8 cellular contexts compared by ENCODE assay signal in genomic region chr12:122064034-122064777, GRCh38. TPM values are rescaled to one million over a fixed set of nuclear protein-coding genes. Genes with fewer than 3 reads are reported as not detected.
DNase-seq lines count a peak whose midpoint lies in the region; ATAC-seq and TF ChIP-seq lines count a peak whose summit lies in the region.

No MANE protein-coding gene starts in this region.

- H3K4me3 ChIP-seq in esophagus muscularis mucosa (no peak overlapping the region), thoracic aorta (no peak overlapping the region)

- peak overlapping the region; percentile 79 to 84 (median 82) for H3K27ac ChIP-seq in esophagus muscularis mucosa (replicated peaks in 1 of 4)
- H3K27ac ChIP-seq in thoracic aorta = peak overlapping the region; percentile 87 to 89

- TF ChIP-seq POLR2A in esophagus muscularis mucosa (IDR thresholded peaks at IDR 0.05; ENCODE audit: low read depth) = no peak

- ATAC-seq in thoracic aorta (ENCODE audit: insufficient number of reproducible peaks, low FRiP score, low read depth) = no peak

- H3K27me3 Mint-ChIP-seq in activated CD4-positive, alpha-beta T cell treated with anti-CD3 and anti-CD28 coated beads, Interleukin-2, amount 10 ng/mL, durations not matched to agents 7 days and 5 days = no peaks in the 10 kb centered on the region

- H3K27ac Mint-ChIP-seq in activated CD4-positive, alpha-beta T cell treated with anti-CD3 and anti-CD28 coated beads, Interleukin-2, amount 10 ng/mL, durations not matched to agents 7 days and 5 days = no peak overlapping the region

- H3K9me3 Mint-ChIP-seq in activated CD4-positive, alpha-beta T cell treated with anti-CD3 and anti-CD28 coated beads, Interleukin-2, amount 10 ng/mL, durations not matched to agents 7 days and 5 days = no peaks in the 10 kb centered on the region

- POLR2A ChIA-PET in activated CD4-positive, alpha-beta T cell treated with anti-CD3 and anti-CD28 coated beads, Interleukin-2, amount 10 ng/mL, durations not matched to agents 7 days and 5 days (lab: Charles Lee) = no interaction called here

- no peaks in the 10 kb centered on the region for H3K27me3 ChIP-seq in esophagus muscularis mucosa
- H3K27me3 ChIP-seq in thoracic aorta (replicated peaks; ENCODE audit: insufficient read depth) = no peaks in the 10 kb centered on the region

- CTCF ChIA-PET in activated CD4-positive, alpha-beta T cell treated with anti-CD3 and anti-CD28 coated beads, Interleukin-2, amount 10 ng/mL, durations not matched to agents 7 days and 5 days (lab: Charles Lee) = no interaction called here

- WGBS in esophagus muscularis mucosa = 68% methylated on average over 14 of the region's 14 CpGs

- H3K4me1 ChIP-seq in esophagus muscularis mucosa (peaks cover 42 to 84% (median 74%) of the 10 kb centered on the region in 4 donors), thoracic aorta (ENCODE audit: control insufficient read depth in 1 of 2, low read depth in 2 of 2) (peaks cover 15 to 47% of the 10 kb centered on the region in 2 donors)

- TF ChIP-seq CTCF in esophagus muscularis mucosa (IDR thresholded peaks at IDR 0.05) (peak in 1 of 3 experiments; percentile 29), thoracic aorta (IDR thresholded peaks at IDR 0.05) (no peak)

- intact Hi-C loops in esophagus muscularis mucosa (cut with DNase I) = no loop called here

- TF ChIP-seq EP300 in esophagus muscularis mucosa (IDR thresholded peaks at IDR 0.05) = no peak

- H3K4me1 Mint-ChIP-seq in activated CD4-positive, alpha-beta T cell treated with anti-CD3 and anti-CD28 coated beads, Interleukin-2, amount 10 ng/mL, durations not matched to agents 7 days and 5 days = peaks cover 34% of the 10 kb centered on the region

- H3K36me3 ChIP-seq in esophagus muscularis mucosa = peaks cover 0 to 6% (median 2%) of the 10 kb centered on the region in 4 donors
- H3K36me3 ChIP-seq in thoracic aorta = peaks cover 4% of the 10 kb centered on the region

- no peaks in the 10 kb centered on the region for H3K36me3 Mint-ChIP-seq in activated CD4-positive, alpha-beta T cell treated with anti-CD3 and anti-CD28 coated beads, Interleukin-2, amount 10 ng/mL, durations not matched to agents 7 days and 5 days (ENCODE audit: low read depth)

- no peak overlapping the region for H3K4me3 Mint-ChIP-seq in activated CD4-positive, alpha-beta T cell treated with anti-CD3 and anti-CD28 coated beads, Interleukin-2, amount 10 ng/mL, durations not matched to agents 7 days and 5 days

- peak; percentile 83 for DNase-seq in COLO829 (ENCODE audit: low spot score)
- peak; percentile 99 for DNase-seq in HCEC 1CT
- peak; percentile 13 for DNase-seq in NCI-H2227 treated with DMSO at 0.1 percent for 48 hours (lab: John Stamatoyannopoulos, UW)
- peak; percentile 31 for DNase-seq in activated CD4-positive, alpha-beta T cell treated with anti-CD3 and anti-CD28 coated beads, Interleukin-2, amount 10 ng/mL, durations not matched to agents 7 days and 5 days
- DNase-seq in esophagus muscularis mucosa (ENCODE audit: extremely low spot score) = peak; percentile 95
- peak; percentile 28 for DNase-seq in middle frontal gyrus (ENCODE audit: extremely low spot score, low spot score)
- no peak for DNase-seq in thoracic aorta (ENCODE audit: low spot score)
- DNase-seq in T1000 (lab: John Stamatoyannopoulos, UW) = no peak

- H3K9me3 ChIP-seq in esophagus muscularis mucosa = no peaks in the 10 kb centered on the region
- H3K9me3 ChIP-seq in thoracic aorta = no peaks in the 10 kb centered on the region

RNA-seq across cellular contexts. Expression of gene MLXIP, which starts 14.3 kb away (rescaled TPM):
- total RNA-seq in activated CD4-positive, alpha-beta T cell treated with anti-CD3 and anti-CD28 coated beads, Interleukin-2, amount 10 ng/mL, durations not matched to agents 7 days and 5 days = 10 to 100 TPM; 45.7 to 46.8 TPM
- total RNA-seq in esophagus muscularis mucosa = 10 to 100 TPM; 33.8 to 82.2 (median 50.9) TPM
- 10 to 100 TPM; 35.5 to 50.3 TPM for total RNA-seq in thoracic aorta

RNA-seq across cellular contexts. Expression of gene BCL7A, which starts 42.5 kb away (rescaled TPM):
- total RNA-seq in activated CD4-positive, alpha-beta T cell treated with anti-CD3 and anti-CD28 coated beads, Interleukin-2, amount 10 ng/mL, durations not matched to agents 7 days and 5 days = 1 to 10 TPM; 8.5 to 8.7 TPM
- total RNA-seq in esophagus muscularis mucosa = 10 to 100 TPM in 1 of 4 donors, 1 to 10 TPM in 3; 2.9 to 10.1 (median 6.3) TPM
- total RNA-seq in thoracic aorta = 10 to 100 TPM in 1 of 2 donors, 1 to 10 TPM in 1; 9.6 to 12.9 TPM

Comparison
In these comparisons a context has a peak if more than half of its experiments do, and no peak if none do; other contexts are left out.
1. DNase-seq: peak in COLO829 (single experiment), HCEC 1CT (single experiment), NCI-H2227 treated with DMSO at 0.1 percent for 48 hours (single experiment), activated CD4-positive, alpha-beta T cell treated with anti-CD3 and anti-CD28 coated beads, Interleukin-2, amount 10 ng/mL, durations not matched to agents 7 days and 5 days (single experiment), esophagus muscularis mucosa (single experiment) and middle frontal gyrus (single experiment); none in thoracic aorta (single experiment) and T1000 (single experiment).